In the genomic region with DNA sequence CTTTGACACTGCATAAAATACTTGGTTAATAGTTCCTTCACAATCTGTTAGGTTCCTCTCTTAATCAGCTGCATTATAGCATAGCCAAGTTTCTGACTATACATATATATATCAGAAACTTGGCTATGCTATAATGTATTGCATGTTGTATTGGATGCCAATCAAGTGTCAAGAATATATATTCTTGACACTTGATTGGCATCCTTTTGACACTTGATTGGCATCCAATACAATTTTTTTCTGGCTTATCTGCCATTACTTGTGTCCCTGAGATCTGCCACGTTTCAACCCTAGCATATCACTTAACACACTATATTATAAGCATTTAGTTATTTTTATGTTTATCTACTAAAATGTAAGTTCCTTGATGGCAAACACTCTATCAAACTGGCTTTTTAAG, we compare ENCODE assay signal across 27 cellular contexts.
DNase-seq lines count a peak whose midpoint lies in the region; TF ChIP-seq lines count a peak whose summit lies in the region.
"Had no signal": no experiment of that assay in that cellular context is flagged by ENCODE, and none has a peak within 500 bp of the region (broad histone marks: within the 10 kb centered on the region; RNA-seq: fewer than 3 reads in every experiment).

No MANE protein-coding gene starts in this region.

- H3K9me3 ChIP-seq in neural cell (ENCODE audit: low read length), result no peaks in the 10 kb centered on the region
- H3K9me3 ChIP-seq: A549; BE2C; BLaER1; BLaER1 treated with 17β-estradiol and CSF1 and Interleukin-3, amounts not matched to agents 10 nM and 100 nM; Caco-2 had no signal

- H3K27me3 ChIP-seq in neural cell (ENCODE audit: insufficient read depth, low read depth, low read length), result no peaks in the 10 kb centered on the region
- H3K27me3 ChIP-seq: BE2C; BLaER1; BLaER1 treated with 17β-estradiol and CSF1 and Interleukin-3, amounts not matched to agents 10 nM and 100 nM had no signal

- DNase-seq in NCI-H2029 treated with DMSO at 0.1 percent for 48 hours (lab: John Stamatoyannopoulos, UW), result no peak
- DNase-seq: 8988T; ACHN; AML-193; BE2C; C1 segment of cervical spinal cord; Caco-2; Calu3; CD4-positive, alpha-beta memory T cell; CD4-positive, alpha-beta T cell; CD4-positive, CD25-positive, alpha-beta regulatory T cell; CD8-positive, alpha-beta memory T cell; CD8-positive, alpha-beta T cell; COR-L47; DMS 273 treated with DMSO at 0.1 percent for 48 hours; DMS153; DMS53; DMS79; DMS79 treated with DMSO at 0.1 percent for 48 hours; DND-41; EL had no signal

- no peaks in the 10 kb centered on the region for H4K20me1 ChIP-seq in neural cell (ENCODE audit: insufficient read depth)
- H4K20me1 ChIP-seq: BLaER1; BLaER1 treated with 17β-estradiol and CSF1 and Interleukin-3, amounts not matched to agents 10 nM and 100 nM had no signal

- TF ChIP-seq RAD21 in neural cell (conservative IDR thresholded peaks at IDR 0.05), result no peak

- H3K79me2 ChIP-seq in neural cell (replicated peaks; ENCODE audit: insufficient read depth, low read length), result no peaks in the 10 kb centered on the region

- H3K27ac ChIP-seq in neural cell (ENCODE audit: low read length), result no peak overlapping the region
- H3K27ac ChIP-seq: 22Rv1; A549; BLaER1; BLaER1 treated with 17β-estradiol and CSF1 and Interleukin-3, amounts not matched to agents 10 nM and 100 nM; C4-2B had no signal

- H2AFZ ChIP-seq in neural cell (ENCODE audit: low read depth, low read length), result no peak overlapping the region

- H3K9me2 ChIP-seq in neural cell (ENCODE audit: insufficient read depth, low read length), result no peaks in the 10 kb centered on the region

- TF ChIP-seq CTCF in neural cell (IDR thresholded peaks at IDR 0.05; ENCODE audit: poor library complexity, severe bottlenecking), result no peak

- no peaks in the 10 kb centered on the region for H3F3A ChIP-seq in neural cell (ENCODE audit: insufficient read depth, low read length, poor library complexity, severe bottlenecking)

- no peak overlapping the region for H3K4me3 ChIP-seq in neural cell (ENCODE audit: low read length)
- H3K4me3 ChIP-seq: A549; BLaER1; BLaER1 treated with 17β-estradiol and CSF1 and Interleukin-3, amounts not matched to agents 10 nM and 100 nM had no signal

- peak; percentile 100 for TF ChIP-seq EP300 in neural cell (conservative IDR thresholded peaks at IDR 0.05; ENCODE audit: poor library complexity, severe bottlenecking)

- no peak overlapping the region for H3K4me2 ChIP-seq in neural cell (ENCODE audit: low read length)
- H3K4me2 ChIP-seq: A549; BLaER1; BLaER1 treated with 17β-estradiol and CSF1 and Interleukin-3, amounts not matched to agents 10 nM and 100 nM had no signal

- H3K36me3 ChIP-seq in neural cell (ENCODE audit: insufficient read depth, low read length), result no peaks in the 10 kb centered on the region
- H3K36me3 ChIP-seq: BE2C; BLaER1; BLaER1 treated with 17β-estradiol and CSF1 and Interleukin-3, amounts not matched to agents 10 nM and 100 nM had no signal

- H3K9ac ChIP-seq in neural cell (ENCODE audit: low read length), result no peak overlapping the region
- H3K9ac ChIP-seq: BLaER1; BLaER1 treated with 17β-estradiol and CSF1 and Interleukin-3, amounts not matched to agents 10 nM and 100 nM had no signal

TF ChIP-seq in neural cell, 6 proteins besides CTCF, POLR2A, EP300 and RAD21:
- no peak for TF ChIP-seq MXI1 (conservative IDR thresholded peaks at IDR 0.05; ENCODE audit: poor library complexity, severe bottlenecking)
- TF ChIP-seq SMC3 (conservative IDR thresholded peaks at IDR 0.05; ENCODE audit: poor library complexity), result peak; percentile 18
- TF ChIP-seq TAF1 (IDR thresholded peaks at IDR 0.05; ENCODE audit: low read depth), result no peak
- TF ChIP-seq POLR2AphosphoS5 (IDR thresholded peaks at IDR 0.05), result peak; percentile 74
- TF ChIP-seq, protein P1, sequence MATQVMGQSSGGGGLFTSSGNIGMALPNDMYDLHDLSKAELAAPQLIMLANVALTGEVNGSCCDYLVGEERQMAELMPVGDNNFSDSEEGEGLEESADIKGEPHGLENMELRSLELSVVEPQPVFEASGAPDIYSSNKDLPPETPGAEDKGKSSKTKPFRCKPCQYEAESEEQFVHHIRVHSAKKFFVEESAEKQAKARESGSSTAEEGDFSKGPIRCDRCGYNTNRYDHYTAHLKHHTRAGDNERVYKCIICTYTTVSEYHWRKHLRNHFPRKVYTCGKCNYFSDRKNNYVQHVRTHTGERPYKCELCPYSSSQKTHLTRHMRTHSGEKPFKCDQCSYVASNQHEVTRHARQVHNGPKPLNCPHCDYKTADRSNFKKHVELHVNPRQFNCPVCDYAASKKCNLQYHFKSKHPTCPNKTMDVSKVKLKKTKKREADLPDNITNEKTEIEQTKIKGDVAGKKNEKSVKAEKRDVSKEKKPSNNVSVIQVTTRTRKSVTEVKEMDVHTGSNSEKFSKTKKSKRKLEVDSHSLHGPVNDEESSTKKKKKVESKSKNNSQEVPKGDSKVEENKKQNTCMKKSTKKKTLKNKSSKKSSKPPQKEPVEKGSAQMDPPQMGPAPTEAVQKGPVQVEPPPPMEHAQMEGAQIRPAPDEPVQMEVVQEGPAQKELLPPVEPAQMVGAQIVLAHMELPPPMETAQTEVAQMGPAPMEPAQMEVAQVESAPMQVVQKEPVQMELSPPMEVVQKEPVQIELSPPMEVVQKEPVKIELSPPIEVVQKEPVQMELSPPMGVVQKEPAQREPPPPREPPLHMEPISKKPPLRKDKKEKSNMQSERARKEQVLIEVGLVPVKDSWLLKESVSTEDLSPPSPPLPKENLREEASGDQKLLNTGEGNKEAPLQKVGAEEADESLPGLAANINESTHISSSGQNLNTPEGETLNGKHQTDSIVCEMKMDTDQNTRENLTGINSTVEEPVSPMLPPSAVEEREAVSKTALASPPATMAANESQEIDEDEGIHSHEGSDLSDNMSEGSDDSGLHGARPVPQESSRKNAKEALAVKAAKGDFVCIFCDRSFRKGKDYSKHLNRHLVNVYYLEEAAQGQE (IDR thresholded peaks at IDR 0.05; ENCODE audit: borderline replicate concordance), result no peak
- TF ChIP-seq EZH2 (IDR thresholded peaks at IDR 0.05; ENCODE audit: borderline replicate concordance, insufficient read depth, low read length, poor library complexity, severe bottlenecking), result no peak
